In genomic region chr2:135701442-135701841, GRCh38 we compare ENCODE assay signal across 18 cellular contexts. TPM values are rescaled to one million over a fixed set of nuclear protein-coding genes. Genes with fewer than 3 reads are reported as not detected.
DNase-seq lines count a peak whose midpoint lies in the region; ATAC-seq, FAIRE-seq and TF ChIP-seq lines count a peak whose summit lies in the region.
"Had no signal": no experiment of that assay in that cellular context is flagged by ENCODE, and none has a peak within 500 bp of the region (broad histone marks: within the 10 kb centered on the region; RNA-seq: fewer than 3 reads in every experiment).

No MANE protein-coding gene starts in this region.

- intact Hi-C loops in HepG2 (cut with micrococcal nuclease; ENCODE audit: unreplicated experiment) (no loop called here), right lobe of liver (cut with DNase I) (no loop called here)

- no peak overlapping the region for H2AFZ ChIP-seq in HepG2 (ENCODE audit: low read length)

- TF ChIP-seq POLR2A in HepG2 (IDR thresholded peaks at IDR 0.05; ENCODE audit: insufficient read depth in 1 of 2, low read depth in 2 of 2, low read length in 2 of 2): no peak
- no peak for TF ChIP-seq POLR2A in right lobe of liver (IDR thresholded peaks at IDR 0.05)

- no peaks in the 10 kb centered on the region for H4K20me1 ChIP-seq in HepG2 (ENCODE audit: insufficient read depth, low read length)

- no peak for TF ChIP-seq RAD21 in HepG2 (CRISPR knock-in tag; IDR thresholded peaks at IDR 0.05)

- DNase-seq in HepG2 (ENCODE audit: low spot score): no peak
- no peak for DNase-seq in right lobe of liver
- DNase-seq in RPMI7951 (ENCODE audit: low read depth): peak; percentile 3
- peak; percentile 76 for DNase-seq in fibroblast of mammary gland (ENCODE audit: low read depth)
- DNase-seq in stromal cell of bone marrow (ENCODE audit: low read depth): peak; percentile 69
- no peak for DNase-seq in NCI-H2196 (lab: John Stamatoyannopoulos, UW; ENCODE audit: unreplicated experiment)
- no peak for DNase-seq in NCI-H187 (lab: John Stamatoyannopoulos, UW)
- DNase-seq: activated naive CD8-positive, alpha-beta T cell treated with anti-CD3 and anti-CD28 coated beads, Interleukin-2, amount 10 ng/mL, durations not matched to agents 7 days and 5 days; colonic mucosa; DMS79; KG1; NCI-H1930; stimulated activated CD4-positive, alpha-beta T cell treated with anti-CD3 and anti-CD28 coated beads, Interleukin-2, amount 100 ng/mL, for 24 hours had no signal

- H3K4me3 ChIP-seq in HepG2 (replicated peaks in 1 of 3; ENCODE audit: insufficient read depth in 1 of 3, low read depth in 2 of 3, low read length in 3 of 3) (no peak overlapping the region), right lobe of liver (no peak overlapping the region), fibroblast of mammary gland (ENCODE audit: control insufficient read depth, low read depth, low read length) (no peak overlapping the region)
- H3K4me3 ChIP-seq: colonic mucosa, prostate gland had no signal

- ATAC-seq in HepG2 (no peak), right lobe of liver (no peak), GM19467 (IDR thresholded peaks at IDR 0.05; ENCODE audit: unreplicated experiment) (no peak)

- no peaks in the 10 kb centered on the region for H3K79me2 ChIP-seq in HepG2 (ENCODE audit: insufficient read depth, low read length)

- H3K9me3 ChIP-seq in HepG2 (ENCODE audit: low read length) (no peaks in the 10 kb centered on the region), right lobe of liver (no peaks in the 10 kb centered on the region)
- H3K9me3 ChIP-seq: colonic mucosa, prostate gland had no signal

- peak; percentile 32 for FAIRE-seq in HepG2 (lab: Jason Lieb, UNC)
- FAIRE-seq: frontal cortex, GM12892, islet of Langerhans had no signal

- no peaks in the 10 kb centered on the region for H3K4me1 ChIP-seq in HepG2 (ENCODE audit: insufficient read depth, low read length)
- H3K4me1 ChIP-seq in right lobe of liver: no peaks in the 10 kb centered on the region
- H3K4me1 ChIP-seq: colonic mucosa, prostate gland had no signal

- no peak overlapping the region for H3K4me2 ChIP-seq in HepG2 (ENCODE audit: low read depth, low read length)

- no peak for TF ChIP-seq EP300 in HepG2 (IDR thresholded peaks at IDR 0.05; ENCODE audit: low read depth in 2 of 2, low read length in 2 of 2)
- TF ChIP-seq EP300 in HepG2 (CRISPR knock-in tag; IDR thresholded peaks at IDR 0.05; ENCODE audit: borderline replicate concordance): no peak

- no peak for TF ChIP-seq CTCF in HepG2 (CRISPR knock-in tag; IDR thresholded peaks at IDR 0.05)
- no peak for TF ChIP-seq CTCF in right lobe of liver (IDR thresholded peaks at IDR 0.05)
- TF ChIP-seq CTCF in fibroblast of mammary gland (conservative IDR thresholded peaks at IDR 0.05; ENCODE audit: control insufficient read depth, insufficient read depth, low read depth, low read length): no peak

- WGBS in HepG2 (ENCODE audit: low lambda C conversion rate): 96% methylated on average over 2 of the region's 2 CpGs
- WGBS in right lobe of liver (ENCODE audit: insufficient coverage, low coverage, low lambda C conversion rate, missing lambda C conversion rate): 95% methylated on average over 2 of the region's 2 CpGs

- POLR2A ChIA-PET in HepG2 (lab: Yijun Ruan, JAX): no interaction called here

- no TSS peak for BruUV-seq in HepG2 (replicated peaks; lab: Mats Ljungman, UMichigan)

- no peaks in the 10 kb centered on the region for H3K27me3 ChIP-seq in HepG2 (ENCODE audit: control insufficient read depth in 1 of 2, insufficient read depth in 2 of 2, low read length in 2 of 2)
- no peaks in the 10 kb centered on the region for H3K27me3 ChIP-seq in right lobe of liver
- H3K27me3 ChIP-seq: colonic mucosa had no signal

- CTCF ChIA-PET in HepG2 (lab: Yijun Ruan, JAX; ENCODE audit: low intra/inter-chr PET ratio, low total read pairs): no interaction called here

- H3K27ac ChIP-seq in HepG2 (ENCODE audit: extremely low read length, insufficient read depth, low read length): no peak overlapping the region
- H3K27ac ChIP-seq in right lobe of liver: no peak overlapping the region
- H3K27ac ChIP-seq: colonic mucosa, prostate gland had no signal

- H3K36me3 ChIP-seq in HepG2 (replicated peaks in 1 of 2; ENCODE audit: control insufficient read depth in 1 of 2, insufficient read depth in 2 of 2, low read length in 2 of 2): peaks cover 0 to 2% of the 10 kb centered on the region in 2 experiments; a peak in 1 of 5 replicates
- no peaks in the 10 kb centered on the region for H3K36me3 ChIP-seq in right lobe of liver
- H3K36me3 ChIP-seq: colonic mucosa, prostate gland had no signal

- H3K9ac ChIP-seq in HepG2 (ENCODE audit: insufficient read depth, low read depth, low read length): no peak overlapping the region

- in situ Hi-C loops in HepG2 (cut with HindIII; ENCODE audit: extremely low pct_ligation_motif_present, low pct_unique_long_range_greater_than_20kb): loop anchor here (5.0 kb wide), 1 partner anchor 699 kb away; no protein-coding TSS in a partner anchor

TF ChIP-seq in HepG2, 621 proteins besides CTCF, POLR2A, EP300 and RAD21:
- TF ChIP-seq ZNF737 (CRISPR knock-in tag; IDR thresholded peaks at IDR 0.05; ENCODE audit: borderline replicate concordance): no peak
- no peak for TF ChIP-seq ZZZ3 (CRISPR knock-in tag; IDR thresholded peaks at IDR 0.05; ENCODE audit: borderline replicate concordance)
- TF ChIP-seq JARID2 (CRISPR knock-in tag; IDR thresholded peaks at IDR 0.05; ENCODE audit: insufficient replicate concordance): no peak
- no peak for TF ChIP-seq ZBTB20 (CRISPR knock-in tag; IDR thresholded peaks at IDR 0.05; ENCODE audit: borderline replicate concordance, low read depth)
- no peak for TF ChIP-seq ZNF30 (CRISPR knock-in tag; IDR thresholded peaks at IDR 0.05)
- TF ChIP-seq ISL2 (CRISPR knock-in tag; IDR thresholded peaks at IDR 0.05): no peak
- TF ChIP-seq MAF1 (CRISPR knock-in tag; IDR thresholded peaks at IDR 0.05; ENCODE audit: borderline replicate concordance): no peak
- no peak for TF ChIP-seq CERS6 (CRISPR knock-in tag; IDR thresholded peaks at IDR 0.05)
- no peak for TF ChIP-seq SIX4 (CRISPR knock-in tag; IDR thresholded peaks at IDR 0.05)
- TF ChIP-seq FUBP1 (CRISPR knock-in tag; IDR thresholded peaks at IDR 0.05; ENCODE audit: borderline replicate concordance): no peak

RNA-seq across cellular contexts. Expression of gene UBXN4, which starts 40.2 kb away (rescaled TPM):
- total RNA-seq in HepG2 (2016; rRNA removed; fragmentation: Illumina TruSeq; extraction: Trizol): 74.2 and 75.1 TPM in 2 replicates
- 40.4 and 45.3 TPM in 2 replicates for total RNA-seq in HepG2 (2016; cell fraction: cytosol; rRNA removed; fragmentation: Illumina TruSeq; extraction: Trizol; ENCODE audit: low read depth)
- 70.5 and 71.1 TPM in 2 replicates for total RNA-seq in HepG2 (2016; cell fraction: insoluble cytoplasmic fraction; rRNA removed; fragmentation: Illumina TruSeq; extraction: Trizol)
- 29.8 and 34.0 TPM in 2 replicates for total RNA-seq in HepG2 (2016; cell fraction: membrane; rRNA removed; fragmentation: Illumina TruSeq; extraction: Trizol)
- total RNA-seq in HepG2 (2016; cell fraction: nucleus; rRNA removed; fragmentation: Illumina TruSeq; extraction: Trizol): 141 and 154 TPM in 2 replicates
- polyA plus RNA-seq in HepG2 (2011; rRNA removed): 85.3 and 104 TPM in 2 replicates
- 22.4 and 39.6 TPM in 2 replicates for polyA plus RNA-seq in HepG2 (2011; cell fraction: cytosol; rRNA removed)
- polyA plus RNA-seq in HepG2 (2011; cell fraction: nucleus; rRNA removed): 94.4 and 115 TPM in 2 replicates
- 80.1 and 83.5 TPM in 2 replicates for polyA plus RNA-seq in HepG2 (2012)
- 3.6 and 4.1 TPM in 2 replicates for polyA plus RNA-seq in HepG2 (2016; cell fraction: cytosol; fragmentation: Illumina TruSeq; extraction: Trizol; ENCODE audit: low read depth)
- 91.1 and 96.1 TPM in 2 replicates for polyA plus RNA-seq in HepG2 (2016; cell fraction: insoluble cytoplasmic fraction; fragmentation: Illumina TruSeq; extraction: Trizol; ENCODE audit: low read depth)
- polyA plus RNA-seq in HepG2 (2016; cell fraction: membrane; fragmentation: Illumina TruSeq; extraction: Trizol; ENCODE audit: low read depth): 11.3 and 13.5 TPM in 2 replicates
- polyA plus RNA-seq in HepG2 (2016; cell fraction: nucleus; fragmentation: Illumina TruSeq; extraction: Trizol; ENCODE audit: insufficient read depth, low read depth): 269 and 273 TPM in 2 replicates
- polyA minus RNA-seq in HepG2 (2011; rRNA and poly(A)+ RNA removed; ENCODE audit: low replicate concordance): 22.1 and 48.2 TPM in 2 replicates
- 52.9 and 56.1 TPM in 2 replicates for polyA minus RNA-seq in HepG2 (2011; cell fraction: cytosol; rRNA and poly(A)+ RNA removed)
- 189 and 224 TPM in 2 replicates for polyA minus RNA-seq in HepG2 (2011; cell fraction: nucleus; rRNA and poly(A)+ RNA removed)
- total RNA-seq in right lobe of liver: 10 to 100 TPM; 49.4 to 78.2 (median 62.5) TPM
- 44.1 and 60.9 TPM in 2 replicates for total RNA-seq in RPMI7951 (2014; rRNA removed; shearing (Covaris generic))

Comparison
In these comparisons a context has a peak if more than half of its experiments do, and no peak if none do; other contexts are left out.
1. DNase-seq: peak in RPMI7951 (single experiment), fibroblast of mammary gland (single experiment) and stromal cell of bone marrow (single experiment); none in HepG2 (single experiment), right lobe of liver (0 of 3), NCI-H2196 (single experiment) and NCI-H187 (0 of 2).